Comparison of ENCODE assay signal across 15 cellular contexts in genomic region chr9:6134661-6135177, GRCh38.
A peak's percentile ranks its signal among the peaks of the same experiment; 100 is the strongest.
DNase-seq lines count a peak whose midpoint lies in the region; TF ChIP-seq lines count a peak whose summit lies in the region.
"Had no signal": no experiment of that assay in that cellular context is flagged by ENCODE, and none has a peak within 500 bp of the region (broad histone marks: within the 10 kb centered on the region; RNA-seq: fewer than 3 reads in every experiment).

No MANE protein-coding gene starts in this region.

- intact Hi-C loops in testis (cut with DNase I; ENCODE audit: low total_unique reads): no loop called here

- H3K27me3 Mint-ChIP-seq in activated T-cell treated with anti-CD3 and anti-CD28 coated beads, Interleukin-2, amount 50 U/mL, for 24 hours: no peaks in the 10 kb centered on the region
- H3K27me3 Mint-ChIP-seq: IgD-negative memory B cell had no signal

- H3K4me1 Mint-ChIP-seq in activated T-cell treated with anti-CD3 and anti-CD28 coated beads, Interleukin-2, amount 50 U/mL, for 24 hours (ENCODE audit: low read depth): peaks cover 13% of the 10 kb centered on the region

- H3K4me3 ChIP-seq in BJ (ENCODE audit: low read depth, low read length) (no peak overlapping the region), fibroblast of villous mesenchyme (ENCODE audit: low read depth, low read length) (no peak overlapping the region), testis (no peak overlapping the region)

- H3K27ac ChIP-seq in RWPE1: no peak overlapping the region
- no peak overlapping the region for H3K27ac ChIP-seq in testis

- no peaks in the 10 kb centered on the region for H3K9me3 ChIP-seq in testis
- H3K9me3 ChIP-seq: BE2C had no signal

- peak; percentile 32 for DNase-seq in BJ (ENCODE audit: low read depth)
- peak; percentile 21 for DNase-seq in GM04504 (ENCODE audit: low read depth)
- DNase-seq in RWPE1 (ENCODE audit: low spot score): peak; percentile 33
- DNase-seq in fibroblast of villous mesenchyme (ENCODE audit: low read depth): peak; percentile 30
- DNase-seq in putamen (ENCODE audit: low spot score): no peak
- DNase-seq in NCI-H1930 (lab: John Stamatoyannopoulos, UW): no peak
- DNase-seq in testis: no peak
- no peak for DNase-seq in activated T-cell treated with anti-CD3 and anti-CD28 coated beads, Interleukin-2, amount 50 U/mL, for 24 hours
- DNase-seq: ACHN; BE2C; CD8-positive, alpha-beta T cell; GOT3; NCI-H187 treated with DMSO at 0.1 percent for 48 hours; NCI-H526 treated with DMSO at 0.1 percent for 48 hours had no signal

- no peaks in the 10 kb centered on the region for H3K9me3 Mint-ChIP-seq in activated T-cell treated with anti-CD3 and anti-CD28 coated beads, Interleukin-2, amount 50 U/mL, for 24 hours

- no peak for TF ChIP-seq CTCF in BJ (IDR thresholded peaks at IDR 0.05; ENCODE audit: insufficient read depth, low read depth, low read length)
- TF ChIP-seq CTCF in RWPE1 (conservative IDR thresholded peaks at IDR 0.05; ENCODE audit: low read depth): no peak
- TF ChIP-seq CTCF in fibroblast of villous mesenchyme (IDR thresholded peaks at IDR 0.05; ENCODE audit: insufficient read depth, low read depth, low read length): no peak
- no peak for TF ChIP-seq CTCF in testis (IDR thresholded peaks at IDR 0.05)

- H3K36me3 ChIP-seq in BJ (ENCODE audit: control insufficient read depth, insufficient read depth, low read length) (no peaks in the 10 kb centered on the region), testis (ENCODE audit: low read depth, missing control alignments) (no peaks in the 10 kb centered on the region)
- H3K36me3 ChIP-seq: BE2C had no signal

- no peak for TF ChIP-seq POLR2A in testis (IDR thresholded peaks at IDR 0.05)

- no peaks in the 10 kb centered on the region for H3K36me3 Mint-ChIP-seq in activated T-cell treated with anti-CD3 and anti-CD28 coated beads, Interleukin-2, amount 50 U/mL, for 24 hours (ENCODE audit: low read depth)
- H3K36me3 Mint-ChIP-seq: CD8-positive, alpha-beta T cell; IgD-negative memory B cell had no signal

- POLR2A ChIA-PET in BJ (lab: Charles Lee) (no interaction called here), RWPE1 (lab: Yijun Ruan, JAX; ENCODE audit: low non-redundant PET) (no interaction called here)

- H3K4me1 ChIP-seq in testis: no peaks in the 10 kb centered on the region
- H3K4me1 ChIP-seq: BE2C had no signal

- H3K27me3 ChIP-seq in BJ (ENCODE audit: control insufficient read depth, insufficient read depth, low read length): no peaks in the 10 kb centered on the region
- H3K27me3 ChIP-seq in testis: no peaks in the 10 kb centered on the region
- H3K27me3 ChIP-seq: BE2C had no signal

- H3K4me3 Mint-ChIP-seq in activated T-cell treated with anti-CD3 and anti-CD28 coated beads, Interleukin-2, amount 50 U/mL, for 24 hours: no peak overlapping the region
- H3K4me3 Mint-ChIP-seq: CD8-positive, alpha-beta T cell; IgD-negative memory B cell had no signal

- CTCF ChIA-PET in BJ (lab: Yijun Ruan, JAX): interaction anchor here (0.6 kb wide), 1 partner anchor 89 kb away, joined by 5 read pairs; no protein-coding TSS in a partner anchor
- CTCF ChIA-PET in RWPE1 (lab: Yijun Ruan, JAX): interaction anchor here (0.6 kb wide), 1 partner anchor 273 kb away, joined by 3 read pairs; no protein-coding TSS in a partner anchor

- H3K27ac Mint-ChIP-seq in activated T-cell treated with anti-CD3 and anti-CD28 coated beads, Interleukin-2, amount 50 U/mL, for 24 hours: no peak overlapping the region
- H3K27ac Mint-ChIP-seq: CD8-positive, alpha-beta T cell; IgD-negative memory B cell had no signal

- WGBS in testis, 2 donors: 28 to 34% methylated on average over 2 of the region's 2 CpGs

Comparison
In these comparisons a context has a peak if more than half of its experiments do, and no peak if none do; other contexts are left out.
1. DNase-seq: peak in BJ (single experiment), GM04504 (single experiment), RWPE1 (single experiment) and fibroblast of villous mesenchyme (single experiment); none in putamen (single experiment), NCI-H1930 (0 of 2), testis (single experiment) and activated T-cell treated with anti-CD3 and anti-CD28 coated beads, Interleukin-2, amount 50 U/mL, for 24 hours (single experiment).